ENCODE assay signal across 8 cellular contexts in the genomic region with DNA sequence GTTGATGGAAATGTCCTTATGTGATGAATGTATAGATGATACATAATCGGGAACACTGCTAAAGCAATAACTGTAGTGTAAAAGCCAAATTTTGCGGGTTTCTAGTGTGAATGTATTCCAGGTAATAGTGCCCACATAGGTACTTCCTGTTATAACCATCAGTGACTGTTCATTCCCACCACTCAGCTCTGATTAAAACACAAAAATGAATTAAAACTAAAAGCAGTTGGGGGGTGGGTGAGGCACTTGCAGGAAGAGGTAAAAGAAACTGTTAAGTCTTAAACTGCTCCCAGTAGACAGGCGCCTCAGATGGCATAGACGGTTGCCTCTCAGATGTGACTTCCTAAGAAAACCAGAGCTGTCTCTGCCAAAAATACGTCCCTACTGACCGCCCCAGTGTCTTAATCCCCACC. TPM values are rescaled to one million over a fixed set of nuclear protein-coding genes. Genes with fewer than 3 reads are reported as not detected.
DNase-seq lines count a peak whose midpoint lies in the region; ATAC-seq and TF ChIP-seq lines count a peak whose summit lies in the region.

No MANE protein-coding gene starts in this region.

- H3K9me3 ChIP-seq in PC-3 (ENCODE audit: low read length), result no peaks in the 10 kb centered on the region

- ATAC-seq in PC-3, result no peak
- no peak for ATAC-seq in GM21529 (IDR thresholded peaks at IDR 0.05; ENCODE audit: unreplicated experiment)

- in situ Hi-C loops in G401 (cut with HindIII; ENCODE audit: low sequenced_read_pairs), result no loop called here

- DNase-seq in G401 (ENCODE audit: low spot score) (peak; percentile 13), PC-3 (no peak), dorsolateral prefrontal cortex (no peak), hepatic stellate cell (ENCODE audit: low spot score) (no peak), NCI-H187 treated with DMSO at 0.1 percent for 48 hours (lab: John Stamatoyannopoulos, UW) (no peak), RKO (ENCODE audit: low spot score) (no peak)

- no TSS peak for BruUV-seq in PC-3 (replicated peaks; lab: Mats Ljungman, UMichigan)

- no peaks in the 10 kb centered on the region for H3K36me3 ChIP-seq in PC-3 (ENCODE audit: low read depth, low read length)
- H3K36me3 ChIP-seq in rectal smooth muscle tissue (ENCODE audit: control insufficient read depth, insufficient read depth, low read length), result no peaks in the 10 kb centered on the region

- intact Hi-C loops in PC-3 (cut with micrococcal nuclease), result loop anchor here (2.0 to 10.0 kb wide), 3 partner anchors 95 to 277 kb away; partner anchors contain the start of gene ZFAND6
- intact Hi-C loops in dorsolateral prefrontal cortex (cut with DNase I), result loop anchor here in 1 of 2 donors (2.0 to 5.0 kb wide), 3 partner anchors 25 to 160 kb away; partner anchors contain the start of gene ZFAND6

- H3K9ac ChIP-seq in PC-3 (ENCODE audit: low read length), result peak overlapping the region; percentile 93
- no peak overlapping the region for H3K9ac ChIP-seq in rectal smooth muscle tissue (ENCODE audit: low read length)

- H3F3A ChIP-seq in PC-3 (ENCODE audit: low read length, unreplicated experiment), result no peaks in the 10 kb centered on the region

- POLR2A ChIA-PET in PC-3 (lab: Charles Lee; ENCODE audit: unreplicated experiment), result no interaction called here

- peak overlapping the region; percentile 92; the same call in 1 of the 2 replicates for H2AFZ ChIP-seq in PC-3 (ENCODE audit: low read length)

- no peak for TF ChIP-seq CTCF in PC-3 (conservative IDR thresholded peaks at IDR 0.05; ENCODE audit: low read depth, low read length)
- no peak for TF ChIP-seq CTCF in dorsolateral prefrontal cortex (IDR thresholded peaks at IDR 0.05 in 54 of 56, conservative IDR thresholded peaks at IDR 0.05 in 2 of 56; ENCODE audit: low read depth in 1 of 56, partially characterized antibody in 56 of 56)

- H3K27me3 ChIP-seq in PC-3 (ENCODE audit: low read length), result no peaks in the 10 kb centered on the region
- H3K27me3 ChIP-seq in dorsolateral prefrontal cortex, result no peaks in the 10 kb centered on the region
- H3K27me3 ChIP-seq in rectal smooth muscle tissue (ENCODE audit: control insufficient read depth, insufficient read depth, low read length), result no peaks in the 10 kb centered on the region

- CTCF ChIA-PET in PC-3 (lab: Charles Lee), result no interaction called here

- no peaks in the 10 kb centered on the region for H3K9me2 ChIP-seq in PC-3 (replicated peaks; ENCODE audit: low read length)

- H3K4me1 ChIP-seq in PC-3 (ENCODE audit: insufficient read depth, low read length) (peaks cover 24% of the 10 kb centered on the region), rectal smooth muscle tissue (ENCODE audit: control insufficient read depth, insufficient read depth, low read length) (peaks cover 3% of the 10 kb centered on the region)

- H3K79me2 ChIP-seq in PC-3 (ENCODE audit: low read length), result peaks cover 32% of the 10 kb centered on the region

- peak overlapping the region; percentile 74 for H3K4me3 ChIP-seq in PC-3 (ENCODE audit: low read length)
- peak overlapping the region in 58 of 59 donors; percentile 58 to 100 (median 86) for H3K4me3 ChIP-seq in dorsolateral prefrontal cortex
- H3K4me3 ChIP-seq in rectal smooth muscle tissue (ENCODE audit: low read length), result peak overlapping the region; percentile 92

- H4K20me1 ChIP-seq in PC-3 (ENCODE audit: low read length), result no peaks in the 10 kb centered on the region

- H3K4me2 ChIP-seq in PC-3 (ENCODE audit: low read length), result peak overlapping the region; percentile 83

- H3K27ac ChIP-seq in PC-3 (ENCODE audit: low read length), result peak overlapping the region; percentile 65
- peak overlapping the region in 54 of 59 donors; percentile 78 to 99 (median 97) for H3K27ac ChIP-seq in dorsolateral prefrontal cortex
- H3K27ac ChIP-seq in rectal smooth muscle tissue (ENCODE audit: low read depth, low read length), result peak overlapping the region; percentile 91

RNA-seq across cellular contexts. Expression of gene MTHFS, which starts 0.9 kb away (rescaled TPM):
- 83.6 and 92.9 TPM in 2 replicates for total RNA-seq in G401 (2014; rRNA removed; shearing (Covaris generic))
- total RNA-seq in PC-3 (2014; rRNA removed) (28.8 and 53.1 TPM in 2 replicates), dorsolateral prefrontal cortex (10 to 100 TPM in 100 of 120 experiments, 1 to 10 TPM in 20; 2.6 to 23.9 (median 13.1) TPM)
